Comparison of ENCODE assay signal across 25 cellular contexts in the genomic region with DNA sequence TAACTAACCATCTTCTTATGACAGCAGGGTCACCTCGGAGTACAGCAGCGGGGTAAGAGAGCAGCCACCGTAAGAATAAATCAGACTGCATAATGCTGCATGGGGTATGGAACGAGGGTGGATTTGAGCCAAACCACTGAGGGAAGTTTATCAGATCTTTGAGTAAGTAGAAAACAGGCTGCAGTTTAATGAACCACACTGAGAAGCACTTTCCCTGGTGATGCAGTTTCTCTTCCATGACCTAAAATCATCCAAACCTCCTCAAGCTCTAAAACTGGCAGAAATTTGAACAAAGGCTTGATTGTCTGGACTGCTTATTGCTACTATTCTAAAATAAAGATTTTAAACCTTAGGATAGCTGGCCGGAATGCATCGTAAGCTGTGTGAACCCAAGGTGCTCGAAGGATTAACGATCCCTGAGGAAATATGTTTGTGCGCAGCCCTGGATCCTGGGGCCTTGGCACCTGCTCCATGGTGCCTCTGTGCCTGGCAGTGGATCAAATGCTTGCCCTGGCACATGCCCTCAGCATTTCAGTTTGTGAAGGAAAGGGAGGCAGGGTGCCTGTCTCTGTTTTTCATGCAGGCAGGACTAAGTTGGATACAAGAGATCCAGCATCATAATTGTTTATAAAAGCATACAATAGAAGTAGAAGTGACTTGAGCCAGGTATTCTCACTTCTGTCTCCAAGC.
DNase-seq lines count a peak whose midpoint lies in the region; ATAC-seq and TF ChIP-seq lines count a peak whose summit lies in the region.
"Had no signal": no experiment of that assay in that cellular context is flagged by ENCODE, and none has a peak within 500 bp of the region (broad histone marks: within the 10 kb centered on the region; RNA-seq: fewer than 3 reads in every experiment).

No MANE protein-coding gene starts in this region.

- H3K9me3 Mint-ChIP-seq in brain (peaks cover 0 to 3% (median 0%) of the 10 kb centered on the region in 5 experiments), WTC11 (no peaks in the 10 kb centered on the region)
- H3K9me3 Mint-ChIP-seq: activated naive CD8-positive, alpha-beta T cell treated with anti-CD3 and anti-CD28 coated beads, Interleukin-2, amount 10 ng/mL, durations not matched to agents 7 days and 5 days; natural killer cell treated with Interleukin-12 subunit alpha and Interleukin-12 subunit beta and Interleukin-15 and Interleukin-18, amount 100 ng/mL, for 72 hours had no signal

- TF ChIP-seq CTCF in brain (conservative IDR thresholded peaks at IDR 0.05) (no peak), prostate gland (IDR thresholded peaks at IDR 0.05) (no peak), gastrocnemius medialis (IDR thresholded peaks at IDR 0.05 in 4 of 5, conservative IDR thresholded peaks at IDR 0.05 in 1 of 5) (no peak), WTC11 (IDR thresholded peaks at IDR 0.05) (no peak)

- intact Hi-C loops in prostate gland (cut with DNase I) (no loop called here), gastrocnemius medialis (cut with DNase I; ENCODE audit: low total_unique reads) (no loop called here)

- CTCF ChIA-PET in WTC11 (lab: Charles Lee) = no interaction called here

- peak overlapping the region in 4 of 5 experiments; percentile 51 to 83 (median 64) for H3K27ac Mint-ChIP-seq in brain
- H3K27ac Mint-ChIP-seq in WTC11 = no peak overlapping the region
- H3K27ac Mint-ChIP-seq: activated CD8-positive, alpha-beta T cell treated with anti-CD3 and anti-CD28 coated beads, Interleukin-2, amount 10 ng/mL, durations not matched to agents 7 days and 5 days; activated naive CD8-positive, alpha-beta T cell treated with anti-CD3 and anti-CD28 coated beads, Interleukin-2, amount 10 ng/mL, durations not matched to agents 7 days and 5 days; natural killer cell treated with Interleukin-12 subunit alpha and Interleukin-12 subunit beta and Interleukin-15 and Interleukin-18, amount 100 ng/mL, for 72 hours had no signal

- WGBS in prostate gland = 35% methylated on average over 9 of the region's 9 CpGs

- no peaks in the 10 kb centered on the region for H3K36me3 ChIP-seq in prostate gland
- no peaks in the 10 kb centered on the region for H3K36me3 ChIP-seq in gastrocnemius medialis
- H3K36me3 ChIP-seq: brain microvascular endothelial cell, left ventricle myocardium inferior, ovary, right lobe of liver, thoracic aorta had no signal

- H3K27ac ChIP-seq in prostate gland (no peak overlapping the region), gastrocnemius medialis (no peak overlapping the region)
- H3K27ac ChIP-seq: brain microvascular endothelial cell, left ventricle myocardium inferior, ovary, right lobe of liver, thoracic aorta had no signal

- ATAC-seq in gastrocnemius medialis = no peak
- ATAC-seq in WTC11 = no peak
- ATAC-seq: activated CD8-positive, alpha-beta T cell treated with anti-CD3 and anti-CD28 coated beads, Interleukin-2, amount 10 ng/mL, durations not matched to agents 7 days and 5 days; natural killer cell treated with Interleukin-12 subunit alpha and Interleukin-12 subunit beta and Interleukin-15 and Interleukin-18, amount 100 ng/mL, for 72 hours; PC-3; right lobe of liver had no signal

- H3K4me1 Mint-ChIP-seq in brain (peaks cover 21% of the 10 kb centered on the region), WTC11 (peaks cover 8% of the 10 kb centered on the region)
- H3K4me1 Mint-ChIP-seq: activated naive CD8-positive, alpha-beta T cell treated with anti-CD3 and anti-CD28 coated beads, Interleukin-2, amount 10 ng/mL, durations not matched to agents 7 days and 5 days had no signal

- no peak overlapping the region for H3K4me3 ChIP-seq in prostate gland
- H3K4me3 ChIP-seq in gastrocnemius medialis = no peak overlapping the region
- H3K4me3 ChIP-seq: left ventricle myocardium inferior, ovary, right lobe of liver, thoracic aorta had no signal

- no peak for TF ChIP-seq POLR2A in prostate gland (IDR thresholded peaks at IDR 0.05)
- no peak for TF ChIP-seq POLR2A in gastrocnemius medialis (IDR thresholded peaks at IDR 0.05)

- H3K4me1 ChIP-seq in prostate gland (replicated peaks) = no peaks in the 10 kb centered on the region
- no peaks in the 10 kb centered on the region for H3K4me1 ChIP-seq in gastrocnemius medialis
- H3K4me1 ChIP-seq: left ventricle myocardium inferior, right lobe of liver had no signal

- in situ Hi-C loops in gastrocnemius medialis (cut with MboI; ENCODE audit: low sequenced_read_pairs in 4 of 4) = no loop called here

- H3K27me3 ChIP-seq in prostate gland (replicated peaks; ENCODE audit: insufficient read depth) (no peaks in the 10 kb centered on the region), gastrocnemius medialis (no peaks in the 10 kb centered on the region)
- H3K27me3 ChIP-seq: brain microvascular endothelial cell, ovary, right lobe of liver had no signal

- H3K9me3 ChIP-seq in prostate gland (no peaks in the 10 kb centered on the region), gastrocnemius medialis (no peaks in the 10 kb centered on the region)
- H3K9me3 ChIP-seq: left ventricle myocardium inferior, ovary, right lobe of liver, thoracic aorta had no signal

- H3K27me3 Mint-ChIP-seq in brain = no peaks in the 10 kb centered on the region
- no peaks in the 10 kb centered on the region for H3K27me3 Mint-ChIP-seq in WTC11 (ENCODE audit: low read depth)

- H3K4me3 Mint-ChIP-seq in brain = peak overlapping the region in 3 of 5 experiments; percentile 31 to 69 (median 47)
- no peak overlapping the region for H3K4me3 Mint-ChIP-seq in WTC11
- H3K4me3 Mint-ChIP-seq: activated CD8-positive, alpha-beta T cell treated with anti-CD3 and anti-CD28 coated beads, Interleukin-2, amount 10 ng/mL, durations not matched to agents 7 days and 5 days; activated naive CD8-positive, alpha-beta T cell treated with anti-CD3 and anti-CD28 coated beads, Interleukin-2, amount 10 ng/mL, durations not matched to agents 7 days and 5 days; natural killer cell treated with Interleukin-12 subunit alpha and Interleukin-12 subunit beta and Interleukin-15 and Interleukin-18, amount 100 ng/mL, for 72 hours had no signal

- DNase-seq in DMS79 treated with DMSO at 0.1 percent for 48 hours (lab: John Stamatoyannopoulos, UW) (peak; percentile 81), NCI-H1694 (lab: John Stamatoyannopoulos, UW) (peak; percentile 60), prostate gland (ENCODE audit: low spot score) (peak; percentile 5), kidney glomerular epithelial cell (lab: John Stamatoyannopoulos, UW) (no peak), gastrocnemius medialis (no peak), WTC11 (ENCODE audit: low spot score) (no peak)
- DNase-seq: activated CD4-positive, alpha-beta T cell treated with anti-CD3 and anti-CD28 coated beads for 1 hour; activated CD8-positive, alpha-beta T cell treated with anti-CD3 and anti-CD28 coated beads, Interleukin-2, amount 10 ng/mL, durations not matched to agents 7 days and 5 days; activated effector memory CD4-positive, alpha-beta T cell treated with anti-CD3 and anti-CD28 coated beads, Interleukin-2, amount 50 U/mL, for 16 hours; activated naive CD8-positive, alpha-beta T cell treated with anti-CD3 and anti-CD28 coated beads, Interleukin-2, amount 10 ng/mL, durations not matched to agents 7 days and 5 days; brain microvascular endothelial cell; effector CD4-positive, alpha-beta T cell; GDM1; KG1; left ventricle myocardium inferior; NCI-H1930; ovary; PC-3; right lobe of liver; SHP77; stimulated activated CD4-positive, alpha-beta T cell treated with anti-CD3 and anti-CD28 coated beads, Interleukin-4, amount 100 ng/mL, for 4 hours; stimulated activated naive CD4-positive, alpha-beta T cell treated with Interleukin-2 at 50 U/mL for 16 hours had no signal

- POLR2A ChIA-PET in WTC11 (lab: Charles Lee) = no interaction called here

- no peaks in the 10 kb centered on the region for H3K36me3 Mint-ChIP-seq in brain
- H3K36me3 Mint-ChIP-seq in WTC11 = no peaks in the 10 kb centered on the region
- H3K36me3 Mint-ChIP-seq: activated naive CD8-positive, alpha-beta T cell treated with anti-CD3 and anti-CD28 coated beads, Interleukin-2, amount 10 ng/mL, durations not matched to agents 7 days and 5 days; natural killer cell treated with Interleukin-12 subunit alpha and Interleukin-12 subunit beta and Interleukin-15 and Interleukin-18, amount 100 ng/mL, for 72 hours had no signal

TF ChIP-seq in WTC11, 78 proteins besides CTCF, POLR2A, EP300 and RAD21 (continues in another document):
- no peak for TF ChIP-seq SMAD4 (CRISPR knock-in tag; IDR thresholded peaks at IDR 0.05)
- TF ChIP-seq, protein P1, sequence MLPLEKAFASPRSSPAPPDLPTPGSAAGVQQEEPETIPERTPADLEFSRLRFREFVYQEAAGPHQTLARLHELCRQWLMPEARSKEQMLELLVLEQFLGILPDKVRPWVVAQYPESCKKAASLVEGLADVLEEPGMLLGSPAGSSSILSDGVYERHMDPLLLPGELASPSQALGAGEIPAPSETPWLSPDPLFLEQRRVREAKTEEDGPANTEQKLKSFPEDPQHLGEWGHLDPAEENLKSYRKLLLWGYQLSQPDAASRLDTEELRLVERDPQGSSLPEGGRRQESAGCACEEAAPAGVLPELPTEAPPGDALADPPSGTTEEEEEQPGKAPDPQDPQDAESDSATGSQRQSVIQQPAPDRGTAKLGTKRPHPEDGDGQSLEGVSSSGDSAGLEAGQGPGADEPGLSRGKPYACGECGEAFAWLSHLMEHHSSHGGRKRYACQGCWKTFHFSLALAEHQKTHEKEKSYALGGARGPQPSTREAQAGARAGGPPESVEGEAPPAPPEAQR (CRISPR knock-in tag; IDR thresholded peaks at IDR 0.05) = no peak
- no peak for TF ChIP-seq IRF2 (CRISPR knock-in tag; IDR thresholded peaks at IDR 0.05; ENCODE audit: borderline replicate concordance, low read depth)
- TF ChIP-seq ZNF121 (CRISPR knock-in tag; IDR thresholded peaks at IDR 0.05) = no peak

Comparison
In these comparisons a context has a peak if more than half of its experiments do, and no peak if none do; other contexts are left out.
1. DNase-seq: peak in DMS79 treated with DMSO at 0.1 percent for 48 hours (single experiment), NCI-H1694 (single experiment) and prostate gland (single experiment); none in kidney glomerular epithelial cell (single experiment), gastrocnemius medialis (0 of 2) and WTC11 (single experiment).